Comparison of ENCODE assay signal across 27 cellular contexts in genomic region chr5:2767089-2767488, GRCh38. TPM values are rescaled to one million over a fixed set of nuclear protein-coding genes. Genes with fewer than 3 reads are reported as not detected.
"Had no signal": no experiment of that assay in that cellular context is flagged by ENCODE, and none has a peak within 500 bp of the region (broad histone marks: within the 10 kb centered on the region; RNA-seq: fewer than 3 reads in every experiment).

No MANE protein-coding gene starts in this region.

- H3K79me2 ChIP-seq: parathyroid adenoma had no signal

- H3K4me3 ChIP-seq: ovary, psoas muscle, right lobe of liver, sigmoid colon, stomach, thoracic aorta, thyroid gland, tibial nerve, upper lobe of left lung, uterus had no signal

- H3K4me1 ChIP-seq: parathyroid adenoma, psoas muscle, right lobe of liver, sigmoid colon, stomach, thyroid gland, tibial nerve, upper lobe of left lung, uterus had no signal

- H3K27ac ChIP-seq: neutrophil, ovary, parathyroid adenoma, psoas muscle, right lobe of liver, sigmoid colon, stomach, thoracic aorta, thyroid gland, tibial nerve, upper lobe of left lung, uterus had no signal

- H3K27me3 ChIP-seq: ovary, thyroid gland, tibial nerve, upper lobe of left lung had no signal

- DNase-seq: naive thymus-derived CD8-positive, alpha-beta T cell; nephron progenitor cell; nucleus accumbens; ovary; posterior cingulate gyrus; psoas muscle; right cardiac atrium; right lobe of liver; sigmoid colon; small intestine; stimulated activated CD4-positive, alpha-beta T cell treated with anti-CD3 and anti-CD28 coated beads, Interleukin-15, amount 100 ng/mL, for 24 hours; stimulated activated CD4-positive, alpha-beta T cell treated with anti-CD3 and anti-CD28 coated beads, Interleukin-2, amount 100 ng/mL, for 24 hours; stimulated activated CD4-positive, alpha-beta T cell treated with anti-CD3 and anti-CD28 coated beads, Interleukin-2, amount 100 ng/mL, for 48 hours; stimulated activated CD4-positive, alpha-beta T cell treated with anti-CD3 and anti-CD28 coated beads, Interleukin-4, amount 100 ng/mL, for 24 hours; stimulated activated naive B cell treated with anti-CD40 and anti-IgM and Interleukin-4, amounts not matched to agents 10 μg/mL and 1 μg/mL and 100 μg/mL, for 72 hours; stimulated activated naive CD4-positive, alpha-beta T cell treated with Interleukin-2 at 50 U/mL for 16 hours; stomach; thyroid gland; trophoblast cell; upper lobe of left lung; uterus had no signal

- H3K36me3 ChIP-seq: neutrophil, ovary, right lobe of liver, sigmoid colon, stomach, thoracic aorta, thyroid gland, tibial nerve, upper lobe of left lung, uterus had no signal

- ATAC-seq: naive thymus-derived CD8-positive, alpha-beta T cell; natural killer cell treated with Interleukin-12 subunit alpha and Interleukin-12 subunit beta and Interleukin-15 and Interleukin-18, amount 100 ng/mL, for 72 hours; psoas muscle; right cardiac atrium; right lobe of liver; stimulated activated effector memory CD8-positive, alpha-beta T cell treated with anti-CD3 and anti-CD28 coated beads, Interleukin-12 subunit alpha, Interleukin-12 subunit beta, amount 100 ng/mL, for 72 hours; stimulated activated naive B cell treated with anti-CD40 and anti-IgM and Interleukin-4, amounts not matched to agents 10 μg/mL and 1 μg/mL and 100 μg/mL, for 72 hours had no signal

- H3K9ac ChIP-seq: parathyroid adenoma had no signal

- H2AFZ ChIP-seq: parathyroid adenoma had no signal

- H3K9me3 ChIP-seq: neutrophil, psoas muscle, right lobe of liver, sigmoid colon, stomach, thoracic aorta, thyroid gland, tibial nerve, upper lobe of left lung, uterus had no signal

RNA-seq across cellular contexts. Expression of gene IRX2, which starts 15.6 kb away (rescaled TPM):
- total RNA-seq: naive thymus-derived CD8-positive, alpha-beta T cell; natural killer cell treated with Interleukin-12 subunit alpha and Interleukin-12 subunit beta and Interleukin-15 and Interleukin-18, amount 100 ng/mL, for 72 hours; right lobe of liver; sigmoid colon; tibial nerve had no signal
